21 cellular contexts compared by ENCODE assay signal in the genomic region with DNA sequence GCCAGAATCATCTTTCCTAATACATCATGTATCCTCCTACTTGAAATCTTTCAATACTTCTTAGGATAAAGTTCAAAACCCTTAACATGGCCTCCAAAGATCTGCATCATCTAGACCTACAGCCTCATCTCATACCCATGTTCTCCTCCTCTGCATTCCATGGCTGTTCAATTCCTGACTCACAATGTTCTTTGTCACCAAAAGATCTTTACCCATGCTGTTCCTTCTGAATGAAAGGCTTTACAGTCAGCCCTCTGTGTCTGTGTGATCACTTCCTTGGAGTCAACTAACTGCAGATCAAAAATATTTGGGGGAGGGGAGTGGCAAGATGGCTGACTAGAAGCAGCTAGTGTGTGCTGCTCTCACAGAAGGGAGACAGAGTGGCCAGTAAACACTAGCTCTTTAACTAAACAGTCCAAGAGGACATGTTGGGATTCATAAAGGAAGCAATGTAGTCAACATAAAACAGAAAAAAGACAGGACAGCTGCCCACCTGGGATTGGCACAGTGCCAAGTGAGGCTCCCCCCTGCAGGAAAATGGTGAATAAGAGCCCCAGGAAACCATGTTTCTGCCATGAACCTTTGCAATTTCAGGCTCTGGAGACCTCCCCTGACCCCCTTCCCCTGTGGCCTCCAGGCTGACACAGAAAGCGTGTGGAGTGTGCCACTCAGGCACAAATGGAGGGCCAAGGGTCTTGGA. TPM values are rescaled to one million over a fixed set of nuclear protein-coding genes. Genes with fewer than 3 reads are reported as not detected.
DNase-seq lines count a peak whose midpoint lies in the region; FAIRE-seq and TF ChIP-seq lines count a peak whose summit lies in the region.
"Had no signal": no experiment of that assay in that cellular context is flagged by ENCODE, and none has a peak within 500 bp of the region (broad histone marks: within the 10 kb centered on the region; RNA-seq: fewer than 3 reads in every experiment).

No MANE protein-coding gene starts in this region.

- POLR2A ChIA-PET in MCF 10A (lab: Yijun Ruan, JAX) = no interaction called here

- no peaks in the 10 kb centered on the region for H4K20me1 ChIP-seq in mammary epithelial cell (ENCODE audit: insufficient read depth, low read length)

- no peaks in the 10 kb centered on the region for H3K27me3 Mint-ChIP-seq in MCF 10A (ENCODE audit: insufficient read depth, unreplicated experiment)
- H3K27me3 Mint-ChIP-seq: activated naive CD8-positive, alpha-beta T cell treated with anti-CD3 and anti-CD28 coated beads, Interleukin-2, amount 50 U/mL, for 24 hours; CD4-positive, CD25-positive, alpha-beta regulatory T cell; central memory CD8-positive, alpha-beta T cell; stimulated activated memory B cell treated with anti-CD40 and anti-IgM and Interleukin-4, amounts not matched to agents 10 μg/mL and 1 μg/mL and 100 μg/mL, for 72 hours had no signal

- no peaks in the 10 kb centered on the region for H3K36me3 ChIP-seq in mammary epithelial cell (ENCODE audit: insufficient read depth, low read length)

- 100% methylated on average over 1 of the region's 1 CpG for WGBS in mammary epithelial cell (ENCODE audit: low coverage, missing lambda C conversion rate)

- no peak overlapping the region for H3K27ac ChIP-seq in mammary epithelial cell (ENCODE audit: insufficient read depth, low read depth, low read length)
- H3K27ac ChIP-seq: neural progenitor cell, thoracic aorta had no signal

- no peaks in the 10 kb centered on the region for H3K27me3 ChIP-seq in mammary epithelial cell (ENCODE audit: insufficient read depth, low read length)
- H3K27me3 ChIP-seq: neural progenitor cell had no signal

- BruUV-seq in mammary epithelial cell (replicated peaks; lab: Mats Ljungman, UMichigan) (no TSS peak), MCF 10A (replicated peaks; lab: Mats Ljungman, UMichigan) (no TSS peak)

- no peaks in the 10 kb centered on the region for H3K9me3 ChIP-seq in mammary epithelial cell (replicated peaks; ENCODE audit: insufficient read depth, low read length)

- H3K4me1 Mint-ChIP-seq in MCF 10A (ENCODE audit: insufficient read depth, unreplicated experiment) = no peaks in the 10 kb centered on the region
- H3K4me1 Mint-ChIP-seq: activated naive CD8-positive, alpha-beta T cell treated with anti-CD3 and anti-CD28 coated beads, Interleukin-2, amount 50 U/mL, for 24 hours; central memory CD8-positive, alpha-beta T cell; neural progenitor cell; stimulated activated memory B cell treated with anti-CD40 and anti-IgM and Interleukin-4, amounts not matched to agents 10 μg/mL and 1 μg/mL and 100 μg/mL, for 72 hours had no signal

- no peak overlapping the region for H3K27ac Mint-ChIP-seq in MCF 10A (ENCODE audit: low read depth, unreplicated experiment)
- H3K27ac Mint-ChIP-seq: activated naive CD8-positive, alpha-beta T cell treated with anti-CD3 and anti-CD28 coated beads, Interleukin-2, amount 50 U/mL, for 24 hours; CD4-positive, CD25-positive, alpha-beta regulatory T cell; neural progenitor cell; stimulated activated memory B cell treated with anti-CD40 and anti-IgM and Interleukin-4, amounts not matched to agents 10 μg/mL and 1 μg/mL and 100 μg/mL, for 72 hours had no signal

- intact Hi-C loops in mammary epithelial cell (cut with micrococcal nuclease) = no loop called here
- intact Hi-C loops in MCF 10A (cut with micrococcal nuclease) = no loop called here

- no peak for FAIRE-seq in urothelium cell line (lab: Jason Lieb, UNC)
- FAIRE-seq: GM19239 had no signal

- no peak for TF ChIP-seq CTCF in mammary epithelial cell (conservative IDR thresholded peaks at IDR 0.05 in 1 of 2, IDR thresholded peaks at IDR 0.05 in 1 of 2; ENCODE audit: extremely low read depth in 1 of 2, insufficient read depth in 1 of 2, low read depth in 1 of 2, low read length in 2 of 2)
- TF ChIP-seq CTCF in MCF 10A (IDR thresholded peaks at IDR 0.05; ENCODE audit: unreplicated experiment) = no peak
- TF ChIP-seq CTCF in fibroblast of pulmonary artery (IDR thresholded peaks at IDR 0.05; ENCODE audit: low read length, missing control alignments) = no peak

- H3K4me3 ChIP-seq in mammary epithelial cell (replicated peaks in 1 of 3; ENCODE audit: insufficient read depth in 1 of 3, low read depth in 2 of 3, low read length in 3 of 3) (no peak overlapping the region), fibroblast of pulmonary artery (replicated peaks; ENCODE audit: low read depth, low read length) (no peak overlapping the region)
- H3K4me3 ChIP-seq: neural progenitor cell, thoracic aorta had no signal

- H3K4me2 ChIP-seq in mammary epithelial cell (ENCODE audit: insufficient read depth, low read depth, low read length) = peak overlapping the region; percentile 1
- H3K4me2 ChIP-seq: neural progenitor cell had no signal

- peaks cover 7% of the 10 kb centered on the region for H3K79me2 ChIP-seq in mammary epithelial cell (ENCODE audit: insufficient read depth, low read length)

- peak; percentile 34 for DNase-seq in mammary epithelial cell
- no peak for DNase-seq in MCF 10A (ENCODE audit: unreplicated experiment)
- DNase-seq in RPMI7951 (ENCODE audit: low read depth) = peak; percentile 23
- DNase-seq in fibroblast of pulmonary artery (ENCODE audit: low read depth) = peak; percentile 57
- DNase-seq in urothelium cell line (ENCODE audit: low spot score) = peak; percentile 17
- no peak for DNase-seq in cerebellum (ENCODE audit: low spot score)
- DNase-seq in hippocampal formation (lab: John Stamatoyannopoulos, UW) = no peak
- no peak for DNase-seq in NCI-H1436 treated with DMSO at 0.1 percent for 48 hours (lab: John Stamatoyannopoulos, UW)
- DNase-seq: activated naive CD8-positive, alpha-beta T cell treated with anti-CD3 and anti-CD28 coated beads, Interleukin-2, amount 50 U/mL, for 24 hours; CD4-positive, CD25-positive, alpha-beta regulatory T cell; effector memory CD4-positive, alpha-beta T cell; KBM-7; left cardiac atrium; NCI-H1092; NCI-H2107; NCI-H774 had no signal

- CTCF ChIA-PET in mammary epithelial cell (lab: Charles Lee; ENCODE audit: low non-redundant PET) (no interaction called here), MCF 10A (lab: Yijun Ruan, JAX) (interaction anchor here (0.8 to 1.4 kb wide), 3 partner anchors 13 to 795 kb away, joined by 3 to 4 read pairs (median 3); no protein-coding TSS in a partner anchor)

- H3K36me3 Mint-ChIP-seq in MCF 10A (ENCODE audit: insufficient read depth, unreplicated experiment) = peaks cover 14% of the 10 kb centered on the region

- H3K9me3 Mint-ChIP-seq in MCF 10A (ENCODE audit: unreplicated experiment) = peaks cover 18% of the 10 kb centered on the region

- H3K4me1 ChIP-seq in mammary epithelial cell (ENCODE audit: insufficient read depth, low read length) = peaks cover 12% of the 10 kb centered on the region
- H3K4me1 ChIP-seq: neural progenitor cell had no signal

- dilution Hi-C loops in mammary epithelial cell (cut with HindIII; ENCODE audit: low sequenced_read_pairs) = no loop called here

- no peak overlapping the region for H3K4me3 Mint-ChIP-seq in MCF 10A (ENCODE audit: unreplicated experiment)
- H3K4me3 Mint-ChIP-seq: activated naive CD8-positive, alpha-beta T cell treated with anti-CD3 and anti-CD28 coated beads, Interleukin-2, amount 50 U/mL, for 24 hours; CD4-positive, CD25-positive, alpha-beta regulatory T cell; central memory CD8-positive, alpha-beta T cell; neural progenitor cell; stimulated activated memory B cell treated with anti-CD40 and anti-IgM and Interleukin-4, amounts not matched to agents 10 μg/mL and 1 μg/mL and 100 μg/mL, for 72 hours had no signal

- H3K9ac ChIP-seq in mammary epithelial cell (ENCODE audit: insufficient read depth, low read length) = no peak overlapping the region
- H3K9ac ChIP-seq: neural progenitor cell had no signal

- in situ Hi-C loops in mammary epithelial cell (cut with MboI; ENCODE audit: low sequenced_read_pairs in 2 of 2) = no loop called here

- H2AFZ ChIP-seq in mammary epithelial cell (ENCODE audit: low read depth, low read length) = no peak overlapping the region
- H2AFZ ChIP-seq: neural progenitor cell had no signal

RNA-seq across cellular contexts. Expression of a gene that starts 31.9 kb away (rescaled TPM):
- 10 to 100 TPM; 19.0 to 24.4 TPM for total RNA-seq in mammary epithelial cell
- polyA plus RNA-seq in mammary epithelial cell = 2.9 TPM
- polyA minus RNA-seq in mammary epithelial cell = 5.1 TPM
- total RNA-seq in MCF 10A (2022) = 19.2 and 24.0 TPM in 2 replicates
- total RNA-seq in RPMI7951 (2014; rRNA removed; shearing (Covaris generic)) = 8.3 and 9.3 TPM in 2 replicates
- 45.8 TPM for total RNA-seq in cerebellum

Comparison
In these comparisons a context has a peak if more than half of its experiments do, and no peak if none do; other contexts are left out.
1. DNase-seq: peak in mammary epithelial cell (single experiment), RPMI7951 (single experiment), fibroblast of pulmonary artery (single experiment) and urothelium cell line (single experiment); none in MCF 10A (single experiment), cerebellum (single experiment), hippocampal formation (0 of 2) and NCI-H1436 treated with DMSO at 0.1 percent for 48 hours (single experiment).